In genomic region chr16:24838554-24839266, GRCh38 we compare ENCODE assay signal across 9 cellular contexts. TPM values are rescaled to one million over a fixed set of nuclear protein-coding genes. Genes with fewer than 3 reads are reported as not detected.
DNase-seq lines count a peak whose midpoint lies in the region; ATAC-seq lines count a peak whose summit lies in the region.
"Had no signal": no experiment of that assay in that cellular context is flagged by ENCODE, and none has a peak within 500 bp of the region (broad histone marks: within the 10 kb centered on the region; RNA-seq: fewer than 3 reads in every experiment).

No MANE protein-coding gene starts in this region.

- ATAC-seq in activated CD8-positive, alpha-beta memory T cell treated with anti-CD3 and anti-CD28 coated beads, Interleukin-2, amount 10 ng/mL, durations not matched to agents 7 days and 5 days: no peak
- no peak for ATAC-seq in HG03196 (IDR thresholded peaks at IDR 0.05; ENCODE audit: unreplicated experiment)

- no peaks in the 10 kb centered on the region for H3K9me3 Mint-ChIP-seq in activated CD8-positive, alpha-beta memory T cell treated with anti-CD3 and anti-CD28 coated beads, Interleukin-2, amount 10 ng/mL, durations not matched to agents 7 days and 5 days (ENCODE audit: low read depth)
- H3K9me3 Mint-ChIP-seq in activated CD4-positive, alpha-beta memory T cell treated with anti-CD3 and anti-CD28 coated beads, Interleukin-2, amount 10 ng/mL, durations not matched to agents 7 days and 5 days: no peaks in the 10 kb centered on the region
- H3K9me3 Mint-ChIP-seq: memory B cell had no signal

- CTCF ChIA-PET in activated CD8-positive, alpha-beta memory T cell treated with anti-CD3 and anti-CD28 coated beads, Interleukin-2, amount 10 ng/mL, durations not matched to agents 7 days and 5 days (lab: Charles Lee): interaction anchor here (0.7 kb wide), 1 partner anchor 334 kb away, joined by 3 read pairs; no protein-coding TSS in a partner anchor
- CTCF ChIA-PET in activated CD4-positive, alpha-beta memory T cell treated with anti-CD3 and anti-CD28 coated beads, Interleukin-2, amount 10 ng/mL, durations not matched to agents 7 days and 5 days (lab: Charles Lee): interaction anchor here (1.0 kb wide), 1 partner anchor 68 kb away, joined by 4 read pairs; no protein-coding TSS in a partner anchor

- POLR2A ChIA-PET in activated CD4-positive, alpha-beta memory T cell treated with anti-CD3 and anti-CD28 coated beads, Interleukin-2, amount 10 ng/mL, durations not matched to agents 7 days and 5 days (lab: Charles Lee): interaction anchor here (1.0 kb wide), 1 partner anchor 24 kb away, joined by 3 read pairs; no protein-coding TSS in a partner anchor

- no peak overlapping the region for H3K27ac Mint-ChIP-seq in activated CD8-positive, alpha-beta memory T cell treated with anti-CD3 and anti-CD28 coated beads, Interleukin-2, amount 10 ng/mL, durations not matched to agents 7 days and 5 days
- no peak overlapping the region for H3K27ac Mint-ChIP-seq in activated CD4-positive, alpha-beta memory T cell treated with anti-CD3 and anti-CD28 coated beads, Interleukin-2, amount 10 ng/mL, durations not matched to agents 7 days and 5 days
- H3K27ac Mint-ChIP-seq: memory B cell had no signal

- H3K27me3 Mint-ChIP-seq in activated CD8-positive, alpha-beta memory T cell treated with anti-CD3 and anti-CD28 coated beads, Interleukin-2, amount 10 ng/mL, durations not matched to agents 7 days and 5 days: no peaks in the 10 kb centered on the region
- peaks cover 1% of the 10 kb centered on the region for H3K27me3 Mint-ChIP-seq in activated CD4-positive, alpha-beta memory T cell treated with anti-CD3 and anti-CD28 coated beads, Interleukin-2, amount 10 ng/mL, durations not matched to agents 7 days and 5 days
- H3K27me3 Mint-ChIP-seq: memory B cell had no signal

- intact Hi-C loops in head of caudate nucleus (cut with DNase I): no loop called here

- no peaks in the 10 kb centered on the region for H3K4me1 Mint-ChIP-seq in activated CD8-positive, alpha-beta memory T cell treated with anti-CD3 and anti-CD28 coated beads, Interleukin-2, amount 10 ng/mL, durations not matched to agents 7 days and 5 days
- H3K4me1 Mint-ChIP-seq in activated CD4-positive, alpha-beta memory T cell treated with anti-CD3 and anti-CD28 coated beads, Interleukin-2, amount 10 ng/mL, durations not matched to agents 7 days and 5 days: no peaks in the 10 kb centered on the region
- H3K4me1 Mint-ChIP-seq: memory B cell had no signal

- no peak overlapping the region for H3K4me3 Mint-ChIP-seq in activated CD8-positive, alpha-beta memory T cell treated with anti-CD3 and anti-CD28 coated beads, Interleukin-2, amount 10 ng/mL, durations not matched to agents 7 days and 5 days
- no peak overlapping the region for H3K4me3 Mint-ChIP-seq in activated CD4-positive, alpha-beta memory T cell treated with anti-CD3 and anti-CD28 coated beads, Interleukin-2, amount 10 ng/mL, durations not matched to agents 7 days and 5 days
- H3K4me3 Mint-ChIP-seq: memory B cell had no signal

- H3K36me3 Mint-ChIP-seq in activated CD8-positive, alpha-beta memory T cell treated with anti-CD3 and anti-CD28 coated beads, Interleukin-2, amount 10 ng/mL, durations not matched to agents 7 days and 5 days: no peaks in the 10 kb centered on the region
- H3K36me3 Mint-ChIP-seq in activated CD4-positive, alpha-beta memory T cell treated with anti-CD3 and anti-CD28 coated beads, Interleukin-2, amount 10 ng/mL, durations not matched to agents 7 days and 5 days (ENCODE audit: low read depth): no peaks in the 10 kb centered on the region

- DNase-seq in GM04503 (ENCODE audit: low read depth) (peak; percentile 39), UCSD-AML1 (lab: John Stamatoyannopoulos, UW; ENCODE audit: unreplicated experiment) (peak; percentile 50), head of caudate nucleus (peak in 41 of 42 donors; percentile 24 to 85 (median 62)), renal cortical epithelial cell (ENCODE audit: low read depth) (peak; percentile 81), NCI-H2227 (lab: John Stamatoyannopoulos, UW; ENCODE audit: unreplicated experiment) (no peak)
- DNase-seq in activated CD8-positive, alpha-beta memory T cell treated with anti-CD3 and anti-CD28 coated beads, Interleukin-2, amount 10 ng/mL, durations not matched to agents 7 days and 5 days: no peak
- no peak for DNase-seq in activated CD4-positive, alpha-beta memory T cell treated with anti-CD3 and anti-CD28 coated beads, Interleukin-2, amount 10 ng/mL, durations not matched to agents 7 days and 5 days

RNA-seq across cellular contexts. Expression of gene SLC5A11, which starts 7.1 kb away (rescaled TPM):
- total RNA-seq in renal cortical epithelial cell: not detected in 2 replicates
- total RNA-seq in activated CD8-positive, alpha-beta memory T cell treated with anti-CD3 and anti-CD28 coated beads, Interleukin-2, amount 10 ng/mL, durations not matched to agents 7 days and 5 days: not detected
- not detected for total RNA-seq in activated CD4-positive, alpha-beta memory T cell treated with anti-CD3 and anti-CD28 coated beads, Interleukin-2, amount 10 ng/mL, durations not matched to agents 7 days and 5 days

Comparison
In these comparisons a context has a peak if more than half of its experiments do, and no peak if none do; other contexts are left out.
1. DNase-seq: peak in GM04503 (single experiment), UCSD-AML1 (single experiment), head of caudate nucleus (41 of 42) and renal cortical epithelial cell (single experiment); none in activated CD8-positive, alpha-beta memory T cell treated with anti-CD3 and anti-CD28 coated beads, Interleukin-2, amount 10 ng/mL, durations not matched to agents 7 days and 5 days (single experiment), NCI-H2227 (single experiment) and activated CD4-positive, alpha-beta memory T cell treated with anti-CD3 and anti-CD28 coated beads, Interleukin-2, amount 10 ng/mL, durations not matched to agents 7 days and 5 days (single experiment).